In genomic region chr4:125484912-125485311, GRCh38 we compare ENCODE assay signal across 27 cellular contexts.
"Had no signal": no experiment of that assay in that cellular context is flagged by ENCODE, and none has a peak within 500 bp of the region (broad histone marks: within the 10 kb centered on the region; RNA-seq: fewer than 3 reads in every experiment).

No MANE protein-coding gene starts in this region.

- H3K27me3 ChIP-seq: foreskin keratinocyte, gastroesophageal sphincter, heart left ventricle, hepatocyte, left lung, pancreas, right lobe of liver, suprapubic skin, transverse colon, upper lobe of right lung, uterus had no signal

- H3K4me1 ChIP-seq: foreskin keratinocyte, heart left ventricle, left lung, pancreas, right lobe of liver, suprapubic skin, transverse colon, upper lobe of right lung, uterus had no signal

- ATAC-seq: effector memory CD8-positive, alpha-beta T cell; esophagus mucosa; foreskin keratinocyte; gastroesophageal sphincter; heart left ventricle; left cardiac atrium; left lung; naive thymus-derived CD8-positive, alpha-beta T cell; pancreas; right lobe of liver; stimulated activated naive CD8-positive, alpha-beta T cell treated with anti-CD3 and anti-CD28 coated beads, Interleukin-15, amount 100 ng/mL, for 72 hours; upper lobe of right lung had no signal

- H3K36me3 ChIP-seq: transverse colon, uterus had no signal

- H3K27ac ChIP-seq: epithelial cell of prostate, foreskin keratinocyte, gastroesophageal sphincter, heart left ventricle, hepatocyte, left lung, pancreas, right lobe of liver, suprapubic skin, transverse colon, upper lobe of right lung, uterus had no signal

- H3K79me2 ChIP-seq: hepatocyte had no signal

- H3K4me3 ChIP-seq: gastroesophageal sphincter, heart left ventricle, hepatocyte, left lung, pancreas, right lobe of liver, suprapubic skin, transverse colon, upper lobe of right lung, uterus had no signal

- H3K9me3 ChIP-seq: gastroesophageal sphincter, heart left ventricle, left lung, pancreas, right lobe of liver, suprapubic skin, transverse colon, upper lobe of right lung, uterus had no signal

- H3K4me2 ChIP-seq: hepatocyte had no signal

- DNase-seq: cortex of kidney; effector memory CD8-positive, alpha-beta T cell; foreskin keratinocyte; heart left ventricle; left cardiac atrium; left lung; mammary epithelial cell; naive thymus-derived CD8-positive, alpha-beta T cell; nephron progenitor cell; occipital lobe; pancreas; right lobe of liver; small intestine; stimulated activated CD4-positive, alpha-beta T cell treated with anti-CD3 and anti-CD28 coated beads, Interleukin-12 subunit alpha, Interleukin-12 subunit beta, amount 100 ng/mL, for 4 hours; stimulated activated CD4-positive, alpha-beta T cell treated with anti-CD3 and anti-CD28 coated beads, Interleukin-1b, Interleukin-23, amount 100 ng/mL, for 48 hours; stimulated activated CD4-positive, alpha-beta T cell treated with anti-CD3 and anti-CD28 coated beads, Interleukin-4, amount 100 ng/mL, for 1 hour; stimulated activated CD8-positive, alpha-beta memory T cell treated with anti-CD3 and anti-CD28 coated beads, Interleukin-4, amount 100 ng/mL, for 48 hours; stimulated activated naive CD4-positive, alpha-beta T cell; stimulated activated naive CD8-positive, alpha-beta T cell treated with anti-CD3 and anti-CD28 coated beads, Interleukin-15, amount 100 ng/mL, for 72 hours; transverse colon; upper lobe of right lung; uterus had no signal

- H2AFZ ChIP-seq: hepatocyte had no signal
